27 cellular contexts compared by ENCODE assay signal in the genomic region with DNA sequence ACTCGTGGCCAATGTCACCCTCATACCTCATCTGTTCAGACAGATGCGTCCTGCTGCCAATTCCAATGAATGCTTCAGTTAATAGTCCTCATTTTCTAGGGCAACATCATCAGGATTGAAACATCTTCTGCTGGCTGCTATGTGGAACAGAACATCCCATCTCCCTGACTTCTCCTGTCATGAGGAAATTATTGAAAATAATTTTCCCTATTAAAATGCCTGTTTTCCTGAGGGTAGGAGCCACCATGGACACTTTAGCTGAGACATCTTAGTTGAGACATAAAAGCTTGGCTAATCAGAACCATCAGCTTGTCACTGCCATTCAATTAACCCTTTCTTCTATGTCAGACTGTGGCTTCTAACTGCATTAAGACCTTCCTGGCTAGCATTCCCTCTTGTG.
"Had no signal": no experiment of that assay in that cellular context is flagged by ENCODE, and none has a peak within 500 bp of the region (broad histone marks: within the 10 kb centered on the region; RNA-seq: fewer than 3 reads in every experiment).

No MANE protein-coding gene starts in this region.

- ATAC-seq: effector memory CD8-positive, alpha-beta T cell; esophagus mucosa; gastrocnemius medialis; heart right ventricle; left cardiac atrium; left lung; left ventricle myocardium superior; lower lobe of right lung; mucosa of descending colon had no signal

- H3K4me3 ChIP-seq: coronary artery, esophagus squamous epithelium, gastrocnemius medialis, heart right ventricle, left lung, lower lobe of right lung, mucosa of descending colon had no signal

- H3K4me1 ChIP-seq: esophagus squamous epithelium, gastrocnemius medialis, heart right ventricle, left lung, lower lobe of right lung had no signal

- FAIRE-seq: colon, endometrium, islet of Langerhans, keratinocyte had no signal

- H3K27me3 ChIP-seq: esophagus squamous epithelium, gastrocnemius medialis, left lung had no signal

- H3K9me3 ChIP-seq: esophagus squamous epithelium, gastrocnemius medialis, heart right ventricle, left lung, lower lobe of right lung, mucosa of descending colon had no signal

- DNase-seq: dermis blood vessel endothelial cell; effector CD8-positive, alpha-beta T cell; effector memory CD8-positive, alpha-beta T cell; endodermal cell; erythroblast; esophagus squamous epithelium; foreskin fibroblast; foreskin melanocyte; gastrocnemius medialis; glutamatergic neuron; head of caudate nucleus; heart right ventricle; hippocampal formation; left cardiac atrium; left lung; left ventricle myocardium superior; lower lobe of right lung; mesenchymal stem cell; mucosa of descending colon; naive B cell had no signal

- H3K36me3 ChIP-seq: esophagus squamous epithelium, gastrocnemius medialis, heart right ventricle, left lung, lower lobe of right lung had no signal

- H3K27ac ChIP-seq: coronary artery, epithelial cell of prostate, esophagus squamous epithelium, gastrocnemius medialis, heart right ventricle, left lung, lower lobe of right lung had no signal
